ENCODE assay signal across 1 cellular context in the genomic region with DNA sequence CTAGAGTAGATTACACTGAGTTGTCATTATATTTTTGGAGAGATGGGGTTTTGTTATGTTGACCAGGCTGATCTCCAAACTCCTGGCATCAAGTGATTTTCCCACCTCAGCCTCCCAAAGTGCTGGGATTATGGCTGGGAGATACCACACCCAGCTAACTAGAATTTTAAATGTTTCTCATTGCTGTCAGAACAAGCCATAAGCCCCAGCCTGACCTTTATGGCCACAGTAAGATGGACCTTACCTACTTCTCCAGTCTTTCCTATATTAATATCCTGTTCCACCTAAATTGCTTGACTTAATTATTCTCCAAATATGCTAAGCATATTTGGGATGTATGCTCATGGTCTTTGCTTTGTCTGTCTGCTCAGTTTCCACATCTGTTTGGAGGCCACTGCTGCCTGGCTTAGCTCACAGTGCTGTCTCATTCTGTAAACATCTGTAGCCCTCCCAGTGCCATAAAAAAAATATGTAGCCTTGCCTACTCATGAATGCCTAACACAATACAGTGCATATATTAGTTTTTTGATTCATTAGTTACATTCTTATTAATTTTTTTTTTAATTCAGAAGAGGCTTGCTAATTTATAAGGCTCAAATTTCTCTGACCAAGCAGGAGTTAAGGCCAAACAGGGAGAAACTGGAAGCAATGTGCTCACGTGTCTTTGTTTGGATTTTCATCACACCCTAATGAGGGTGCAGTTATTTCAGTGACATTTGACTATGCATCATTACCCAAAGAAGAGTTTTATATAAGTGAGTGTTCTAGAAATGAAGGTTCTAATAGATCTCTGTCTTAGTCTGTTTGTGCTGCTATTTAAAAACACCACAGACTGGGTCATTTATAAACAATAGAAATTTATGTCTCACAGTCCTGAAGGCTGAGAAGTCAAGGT.
TF ChIP-seq lines count a peak whose summit lies in the region.

No MANE protein-coding gene starts in this region.

TF ChIP-seq in IMR-90, 13 proteins besides CTCF, POLR2A, EP300 and RAD21:
- TF ChIP-seq, protein P1, sequence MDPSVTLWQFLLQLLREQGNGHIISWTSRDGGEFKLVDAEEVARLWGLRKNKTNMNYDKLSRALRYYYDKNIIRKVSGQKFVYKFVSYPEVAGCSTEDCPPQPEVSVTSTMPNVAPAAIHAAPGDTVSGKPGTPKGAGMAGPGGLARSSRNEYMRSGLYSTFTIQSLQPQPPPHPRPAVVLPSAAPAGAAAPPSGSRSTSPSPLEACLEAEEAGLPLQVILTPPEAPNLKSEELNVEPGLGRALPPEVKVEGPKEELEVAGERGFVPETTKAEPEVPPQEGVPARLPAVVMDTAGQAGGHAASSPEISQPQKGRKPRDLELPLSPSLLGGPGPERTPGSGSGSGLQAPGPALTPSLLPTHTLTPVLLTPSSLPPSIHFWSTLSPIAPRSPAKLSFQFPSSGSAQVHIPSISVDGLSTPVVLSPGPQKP (IDR thresholded peaks at IDR 0.05; ENCODE audit: borderline replicate concordance, low read depth, low read length) = no peak
- TF ChIP-seq CHD1 (IDR thresholded peaks at IDR 0.05; ENCODE audit: low read depth, low read length) (no peak), NFE2L2 (IDR thresholded peaks at IDR 0.05; ENCODE audit: low read depth, low read length) (peak; percentile 71; the same call in 1 of the 2 replicates), MXI1 (IDR thresholded peaks at IDR 0.05; ENCODE audit: borderline replicate concordance, low read depth, low read length) (no peak), MAFK (IDR thresholded peaks at IDR 0.05; ENCODE audit: low read depth, low read length) (0 out of 2 replicates have a peak, but pooled peaks have one; percentile 1), RFX5 (IDR thresholded peaks at IDR 0.05; ENCODE audit: low read depth, low read length) (no peak), RCOR1 (IDR thresholded peaks at IDR 0.05; ENCODE audit: insufficient replicate concordance, low read length) (no peak), CEBPB (IDR thresholded peaks at IDR 0.05; ENCODE audit: low read depth, low read length) (peak; percentile 40; the same call in 1 of the 2 replicates), BHLHE40 (IDR thresholded peaks at IDR 0.05; ENCODE audit: low read depth, low read length) (peak; percentile 76), FOS (IDR thresholded peaks at IDR 0.05; ENCODE audit: low read depth, low read length) (peak; percentile 43; the same call in 1 of the 2 replicates), SMC3 (IDR thresholded peaks at IDR 0.05; ENCODE audit: low read depth, low read length) (no peak), MAZ (IDR thresholded peaks at IDR 0.05; ENCODE audit: borderline replicate concordance, low read depth, low read length) (no peak)
- TF ChIP-seq, protein P2, sequence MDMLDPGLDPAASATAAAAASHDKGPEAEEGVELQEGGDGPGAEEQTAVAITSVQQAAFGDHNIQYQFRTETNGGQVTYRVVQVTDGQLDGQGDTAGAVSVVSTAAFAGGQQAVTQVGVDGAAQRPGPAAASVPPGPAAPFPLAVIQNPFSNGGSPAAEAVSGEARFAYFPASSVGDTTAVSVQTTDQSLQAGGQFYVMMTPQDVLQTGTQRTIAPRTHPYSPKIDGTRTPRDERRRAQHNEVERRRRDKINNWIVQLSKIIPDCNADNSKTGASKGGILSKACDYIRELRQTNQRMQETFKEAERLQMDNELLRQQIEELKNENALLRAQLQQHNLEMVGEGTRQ (IDR thresholded peaks at IDR 0.05; ENCODE audit: low read depth, low read length) = no peak
TF ChIP-seq in IMR-90: peak in this region for 5.
